Comparison of ENCODE assay signal across 9 cellular contexts in the genomic region with DNA sequence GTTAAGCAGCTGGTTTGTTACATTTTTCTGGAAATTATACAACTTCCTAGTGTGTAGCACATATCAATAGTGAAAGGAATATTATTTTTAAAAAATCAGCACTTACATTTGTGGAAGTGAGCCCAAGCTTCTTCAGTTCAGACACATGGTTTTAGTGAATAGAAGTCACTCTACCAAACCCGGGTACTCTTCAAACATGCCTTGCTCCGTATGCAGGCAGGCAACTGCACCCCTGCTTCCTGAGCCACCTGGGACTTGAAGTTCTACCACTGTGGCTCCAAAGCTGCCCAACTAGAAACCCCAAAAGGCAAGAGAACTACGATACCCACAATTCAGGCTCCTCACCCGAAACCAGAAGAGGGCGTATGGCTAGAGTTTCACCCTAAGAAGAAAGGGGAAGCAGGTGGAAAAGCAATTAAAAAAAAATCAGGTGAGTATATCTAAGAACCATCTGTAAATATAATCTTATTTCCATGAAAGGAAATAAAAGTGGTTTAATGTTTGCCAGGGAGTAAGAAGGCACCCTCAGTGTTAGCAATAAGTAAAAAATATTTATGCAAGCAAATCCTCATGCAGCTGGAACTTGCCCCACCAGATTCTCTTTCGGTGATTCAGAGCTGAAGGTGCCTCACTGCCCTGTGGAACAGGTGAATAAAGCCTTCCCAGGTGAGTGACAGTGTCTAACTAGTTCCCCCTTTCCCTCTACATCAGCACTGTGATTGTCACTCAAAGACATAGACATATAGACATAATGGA. TPM values are rescaled to one million over a fixed set of nuclear protein-coding genes. Genes with fewer than 3 reads are reported as not detected.
DNase-seq lines count a peak whose midpoint lies in the region; ATAC-seq and TF ChIP-seq lines count a peak whose summit lies in the region.
"Had no signal": no experiment of that assay in that cellular context is flagged by ENCODE, and none has a peak within 500 bp of the region (broad histone marks: within the 10 kb centered on the region; RNA-seq: fewer than 3 reads in every experiment).

A gene with protein sequence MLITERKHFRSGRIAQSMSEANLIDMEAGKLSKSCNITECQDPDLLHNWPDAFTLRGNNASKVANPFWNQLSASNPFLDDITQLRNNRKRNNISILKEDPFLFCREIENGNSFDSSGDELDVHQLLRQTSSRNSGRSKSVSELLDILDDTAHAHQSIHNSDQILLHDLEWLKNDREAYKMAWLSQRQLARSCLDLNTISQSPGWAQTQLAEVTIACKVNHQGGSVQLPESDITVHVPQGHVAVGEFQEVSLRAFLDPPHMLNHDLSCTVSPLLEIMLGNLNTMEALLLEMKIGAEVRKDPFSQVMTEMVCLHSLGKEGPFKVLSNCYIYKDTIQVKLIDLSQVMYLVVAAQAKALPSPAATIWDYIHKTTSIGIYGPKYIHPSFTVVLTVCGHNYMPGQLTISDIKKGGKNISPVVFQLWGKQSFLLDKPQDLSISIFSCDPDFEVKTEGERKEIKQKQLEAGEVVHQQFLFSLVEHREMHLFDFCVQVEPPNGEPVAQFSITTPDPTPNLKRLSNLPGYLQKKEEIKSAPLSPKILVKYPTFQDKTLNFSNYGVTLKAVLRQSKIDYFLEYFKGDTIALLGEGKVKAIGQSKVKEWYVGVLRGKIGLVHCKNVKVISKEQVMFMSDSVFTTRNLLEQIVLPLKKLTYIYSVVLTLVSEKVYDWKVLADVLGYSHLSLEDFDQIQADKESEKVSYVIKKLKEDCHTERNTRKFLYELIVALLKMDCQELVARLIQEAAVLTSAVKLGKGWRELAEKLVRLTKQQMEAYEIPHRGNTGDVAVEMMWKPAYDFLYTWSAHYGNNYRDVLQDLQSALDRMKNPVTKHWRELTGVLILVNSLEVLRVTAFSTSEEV (minus strand): TSS at position 192 of the 756 bp plus-strand sequence. CDS start 55,522 bp downstream, outside the sequence.

- H3K9me3 ChIP-seq in CD8-positive, alpha-beta T cell (ENCODE audit: low read length), result no peaks in the 10 kb centered on the region
- H3K9me3 ChIP-seq in testis, result no peaks in the 10 kb centered on the region

- TF ChIP-seq CTCF in CD8-positive, alpha-beta T cell (IDR thresholded peaks at IDR 0.05), result no peak
- TF ChIP-seq CTCF in endothelial cell (IDR thresholded peaks at IDR 0.05; ENCODE audit: unreplicated experiment), result no peak
- no peak for TF ChIP-seq CTCF in testis (IDR thresholded peaks at IDR 0.05)

- CTCF ChIA-PET in CD8-positive, alpha-beta T cell (lab: Charles Lee), result no interaction called here

- no peaks in the 10 kb centered on the region for H3K9me3 Mint-ChIP-seq in CD8-positive, alpha-beta T cell
- H3K9me3 Mint-ChIP-seq in endothelial cell (ENCODE audit: unreplicated experiment), result no peaks in the 10 kb centered on the region

- peak in 2 of 7 experiments; percentile 11 to 34 for DNase-seq in CD8-positive, alpha-beta T cell
- peak; percentile 83 for DNase-seq in NCI-H526 treated with DMSO at 0.1 percent for 48 hours (lab: John Stamatoyannopoulos, UW)
- no peak for DNase-seq in endothelial cell (ENCODE audit: low spot score)
- DNase-seq in stimulated activated CD4-positive, alpha-beta T cell treated with anti-CD3 and anti-CD28 coated beads, Interleukin-4, amount 100 ng/mL, for 4 hours, result no peak
- no peak for DNase-seq in testis

- no peaks in the 10 kb centered on the region for H3K36me3 Mint-ChIP-seq in CD8-positive, alpha-beta T cell
- H3K36me3 Mint-ChIP-seq in endothelial cell (ENCODE audit: low read depth, unreplicated experiment), result no peaks in the 10 kb centered on the region

- TF ChIP-seq POLR2A in testis (IDR thresholded peaks at IDR 0.05), result no peak

- 81 to 84% methylated on average over 6 of the region's 6 CpGs for WGBS in testis, 2 donors

- no peak within 1 kb of the TSS for H3K27ac Mint-ChIP-seq in CD8-positive, alpha-beta T cell
- H3K27ac Mint-ChIP-seq in endothelial cell (ENCODE audit: unreplicated experiment), result peak within 1 kb of the TSS; percentile 37

- H3K4me3 ChIP-seq in CD8-positive, alpha-beta T cell (ENCODE audit: low read depth, low read length), result no peak within 1 kb of the TSS
- H3K4me3 ChIP-seq in rectal smooth muscle tissue (ENCODE audit: low read length) (peak within 1 kb of the TSS; percentile 40), testis (no peak within 1 kb of the TSS)
- H3K4me3 ChIP-seq: SJSA1 had no signal

- no peaks in the 10 kb centered on the region for H3K4me1 ChIP-seq in CD8-positive, alpha-beta T cell (ENCODE audit: insufficient read depth, low read length)
- H3K4me1 ChIP-seq in rectal smooth muscle tissue (ENCODE audit: control insufficient read depth, insufficient read depth, low read length) (no peaks in the 10 kb centered on the region), testis (peaks cover 16% of the 10 kb centered on the region)

- no peaks in the 10 kb centered on the region for H3K27me3 Mint-ChIP-seq in CD8-positive, alpha-beta T cell (ENCODE audit: low read depth)
- peaks cover 1% of the 10 kb centered on the region for H3K27me3 Mint-ChIP-seq in endothelial cell (ENCODE audit: unreplicated experiment)

- H3K27me3 ChIP-seq in CD8-positive, alpha-beta T cell (ENCODE audit: insufficient read depth, low read length), result no peaks in the 10 kb centered on the region
- H3K27me3 ChIP-seq in rectal smooth muscle tissue (ENCODE audit: control insufficient read depth, insufficient read depth, low read length) (no peaks in the 10 kb centered on the region), testis (no peaks in the 10 kb centered on the region)
- H3K27me3 ChIP-seq: SJSA1 had no signal

- H3K36me3 ChIP-seq in CD8-positive, alpha-beta T cell (ENCODE audit: insufficient read depth, low read length), result no peaks in the 10 kb centered on the region
- H3K36me3 ChIP-seq in rectal smooth muscle tissue (ENCODE audit: control insufficient read depth, insufficient read depth, low read length) (no peaks in the 10 kb centered on the region), testis (ENCODE audit: low read depth, missing control alignments) (no peaks in the 10 kb centered on the region)
- H3K36me3 ChIP-seq: SJSA1 had no signal

- POLR2A ChIA-PET in CD8-positive, alpha-beta T cell (lab: Charles Lee), result no interaction called here

- intact Hi-C loops in CD8-positive, alpha-beta T cell (cut with DNase I, micrococcal nuclease), result no loop called here
- intact Hi-C loops in testis (cut with DNase I; ENCODE audit: low total_unique reads), result no loop called here

- peak within 1 kb of the TSS; percentile 64 for H3K4me3 Mint-ChIP-seq in CD8-positive, alpha-beta T cell
- H3K4me3 Mint-ChIP-seq in endothelial cell (ENCODE audit: unreplicated experiment), result no peak within 1 kb of the TSS

- ATAC-seq in CD8-positive, alpha-beta T cell, result peak; percentile 86
- ATAC-seq in GM18867 (IDR thresholded peaks at IDR 0.05; ENCODE audit: unreplicated experiment), result peak; percentile 49
- peak; percentile 50 for ATAC-seq in HG03045 (IDR thresholded peaks at IDR 0.05; ENCODE audit: unreplicated experiment)

- peaks cover 18% of the 10 kb centered on the region for H3K4me1 Mint-ChIP-seq in CD8-positive, alpha-beta T cell (ENCODE audit: low read depth)
- peaks cover 13% of the 10 kb centered on the region for H3K4me1 Mint-ChIP-seq in endothelial cell (ENCODE audit: unreplicated experiment)

- H3K9ac ChIP-seq in rectal smooth muscle tissue (ENCODE audit: low read length), result no peak within 1 kb of the TSS

- no peak within 1 kb of the TSS for H3K27ac ChIP-seq in CD8-positive, alpha-beta T cell (ENCODE audit: low read depth, low read length)
- H3K27ac ChIP-seq in rectal smooth muscle tissue (ENCODE audit: low read depth, low read length), result no peak within 1 kb of the TSS
- H3K27ac ChIP-seq in testis, result no peak within 1 kb of the TSS
- H3K27ac ChIP-seq: SJSA1 had no signal

RNA-seq across cellular contexts. Expression of the gene that starts here (rescaled TPM):
- under 1 TPM; 0.06 to 0.14 TPM for total RNA-seq in CD8-positive, alpha-beta T cell
- 0.69 TPM for total RNA-seq in endothelial cell (ENCODE audit: unreplicated experiment)
- under 1 TPM; 0.74 to 0.79 TPM for total RNA-seq in testis
- polyA plus RNA-seq in testis (ENCODE audit: insufficient read depth, low read depth, low replicate concordance), result 0.17 TPM
- total RNA-seq: SJSA1 had no signal

Comparison
In these comparisons a context has a peak if more than half of its experiments do, and no peak if none do; other contexts are left out.
1. Peak in ATAC-seq in CD8-positive, alpha-beta T cell; RNA of the gene not detected or under 1 TPM.